ENCODE assay signal across 20 cellular contexts in genomic region chr19:23482829-23483228, GRCh38.
"Had no signal": no experiment of that assay in that cellular context is flagged by ENCODE, and none has a peak within 500 bp of the region (broad histone marks: within the 10 kb centered on the region; RNA-seq: fewer than 3 reads in every experiment).

No MANE protein-coding gene starts in this region.

- DNase-seq: activated CD4-positive, alpha-beta memory T cell treated with anti-CD3 and anti-CD28 coated beads, Interleukin-2, amount 10 ng/mL, durations not matched to agents 7 days and 5 days; activated CD4-positive, alpha-beta T cell treated with anti-CD3 and anti-CD28 coated beads, Interleukin-2, amount 10 ng/mL, durations not matched to agents 24 days and 14 days; activated effector memory CD4-positive, alpha-beta T cell treated with anti-CD3 and anti-CD28 coated beads, Interleukin-2, amount 50 U/mL, for 16 hours; activated naive CD4-positive, alpha-beta T cell treated with anti-CD3 and anti-CD28 coated beads, Interleukin-2, amount 10 ng/mL, durations not matched to agents 7 days and 5 days; activated naive CD8-positive, alpha-beta T cell treated with anti-CD3 and anti-CD28 coated beads, Interleukin-2, amount 50 U/mL, for 24 hours; foreskin melanocyte; immature natural killer cell; left ventricle myocardium inferior; naive thymus-derived CD8-positive, alpha-beta T cell; retina; stimulated activated CD4-positive, alpha-beta T cell treated with anti-CD3 and anti-CD28 coated beads, Interleukin-2, amount 100 ng/mL, for 48 hours; stimulated activated CD8-positive, alpha-beta memory T cell treated with anti-CD3 and anti-CD28 coated beads, Interleukin-4, amount 100 ng/mL, for 48 hours; stimulated activated naive B cell treated with anti-CD40 and anti-IgM and Interleukin-4, amounts not matched to agents 10 μg/mL and 1 μg/mL and 100 μg/mL, for 72 hours; transverse colon had no signal

- ATAC-seq: activated naive CD8-positive, alpha-beta T cell treated with anti-CD3 and anti-CD28 coated beads, Interleukin-2, amount 50 U/mL, for 24 hours; esophagus mucosa; naive thymus-derived CD8-positive, alpha-beta T cell; stimulated activated naive B cell treated with anti-CD40 and anti-IgM and Interleukin-4, amounts not matched to agents 10 μg/mL and 1 μg/mL and 100 μg/mL, for 72 hours had no signal

- H3K4me1 ChIP-seq: left ventricle myocardium inferior, neural progenitor cell had no signal

- H3K27me3 ChIP-seq: cardiac muscle cell, neural progenitor cell, transverse colon had no signal

- H3K36me3 ChIP-seq: cardiac muscle cell, left ventricle myocardium inferior, neural progenitor cell, transverse colon had no signal

- H3K4me3 ChIP-seq: cardiac muscle cell, left ventricle myocardium inferior, neural progenitor cell, transverse colon had no signal

- H3K4me1 Mint-ChIP-seq: activated CD4-positive, alpha-beta memory T cell treated with anti-CD3 and anti-CD28 coated beads, Interleukin-2, amount 10 ng/mL, durations not matched to agents 7 days and 5 days; activated CD4-positive, alpha-beta T cell treated with anti-CD3 and anti-CD28 coated beads, Interleukin-2, amount 10 ng/mL, durations not matched to agents 24 days and 14 days; activated naive CD4-positive, alpha-beta T cell treated with anti-CD3 and anti-CD28 coated beads, Interleukin-2, amount 10 ng/mL, durations not matched to agents 7 days and 5 days; activated naive CD8-positive, alpha-beta T cell treated with anti-CD3 and anti-CD28 coated beads, Interleukin-2, amount 50 U/mL, for 24 hours; immature natural killer cell; mesothelial cell of epicardium; naive thymus-derived CD8-positive, alpha-beta T cell; neural progenitor cell; stimulated activated naive B cell treated with anti-CD40 and anti-IgM and Interleukin-4, amounts not matched to agents 10 μg/mL and 1 μg/mL and 100 μg/mL, for 72 hours had no signal

- H3K27me3 Mint-ChIP-seq: activated CD4-positive, alpha-beta memory T cell treated with anti-CD3 and anti-CD28 coated beads, Interleukin-2, amount 10 ng/mL, durations not matched to agents 7 days and 5 days; activated CD4-positive, alpha-beta T cell treated with anti-CD3 and anti-CD28 coated beads, Interleukin-2, amount 10 ng/mL, durations not matched to agents 24 days and 14 days; activated naive CD4-positive, alpha-beta T cell treated with anti-CD3 and anti-CD28 coated beads, Interleukin-2, amount 10 ng/mL, durations not matched to agents 7 days and 5 days; activated naive CD8-positive, alpha-beta T cell treated with anti-CD3 and anti-CD28 coated beads, Interleukin-2, amount 50 U/mL, for 24 hours; stimulated activated naive B cell treated with anti-CD40 and anti-IgM and Interleukin-4, amounts not matched to agents 10 μg/mL and 1 μg/mL and 100 μg/mL, for 72 hours had no signal

- H3K4me2 ChIP-seq: neural progenitor cell had no signal

- FAIRE-seq: endometrium, urothelium cell line had no signal

- H3K36me3 Mint-ChIP-seq: activated naive CD4-positive, alpha-beta T cell treated with anti-CD3 and anti-CD28 coated beads, Interleukin-2, amount 10 ng/mL, durations not matched to agents 7 days and 5 days; immature natural killer cell; neural progenitor cell; stimulated activated naive B cell treated with anti-CD40 and anti-IgM and Interleukin-4, amounts not matched to agents 10 μg/mL and 1 μg/mL and 100 μg/mL, for 72 hours had no signal

- H3K27ac ChIP-seq: cardiac muscle cell, left ventricle myocardium inferior, neural progenitor cell, transverse colon had no signal

- H3K9ac ChIP-seq: neural progenitor cell had no signal

- H3K4me3 Mint-ChIP-seq: activated CD4-positive, alpha-beta memory T cell treated with anti-CD3 and anti-CD28 coated beads, Interleukin-2, amount 10 ng/mL, durations not matched to agents 7 days and 5 days; activated CD4-positive, alpha-beta T cell treated with anti-CD3 and anti-CD28 coated beads, Interleukin-2, amount 10 ng/mL, durations not matched to agents 24 days and 14 days; activated naive CD4-positive, alpha-beta T cell treated with anti-CD3 and anti-CD28 coated beads, Interleukin-2, amount 10 ng/mL, durations not matched to agents 7 days and 5 days; activated naive CD8-positive, alpha-beta T cell treated with anti-CD3 and anti-CD28 coated beads, Interleukin-2, amount 50 U/mL, for 24 hours; immature natural killer cell; mesothelial cell of epicardium; naive thymus-derived CD8-positive, alpha-beta T cell; neural progenitor cell; stimulated activated naive B cell treated with anti-CD40 and anti-IgM and Interleukin-4, amounts not matched to agents 10 μg/mL and 1 μg/mL and 100 μg/mL, for 72 hours had no signal

- H3K9me3 ChIP-seq: left ventricle myocardium inferior had no signal

- H3K27ac Mint-ChIP-seq: activated CD4-positive, alpha-beta memory T cell treated with anti-CD3 and anti-CD28 coated beads, Interleukin-2, amount 10 ng/mL, durations not matched to agents 7 days and 5 days; activated CD4-positive, alpha-beta T cell treated with anti-CD3 and anti-CD28 coated beads, Interleukin-2, amount 10 ng/mL, durations not matched to agents 24 days and 14 days; activated naive CD4-positive, alpha-beta T cell treated with anti-CD3 and anti-CD28 coated beads, Interleukin-2, amount 10 ng/mL, durations not matched to agents 7 days and 5 days; activated naive CD8-positive, alpha-beta T cell treated with anti-CD3 and anti-CD28 coated beads, Interleukin-2, amount 50 U/mL, for 24 hours; immature natural killer cell; mesothelial cell of epicardium; naive thymus-derived CD8-positive, alpha-beta T cell; neural progenitor cell; stimulated activated naive B cell treated with anti-CD40 and anti-IgM and Interleukin-4, amounts not matched to agents 10 μg/mL and 1 μg/mL and 100 μg/mL, for 72 hours had no signal

- H2AFZ ChIP-seq: neural progenitor cell had no signal
